ENCODE assay signal across 8 cellular contexts in genomic region chr7:99499713-99500636, GRCh38. TPM values are rescaled to one million over a fixed set of nuclear protein-coding genes. Genes with fewer than 3 reads are reported as not detected.
DNase-seq lines count a peak whose midpoint lies in the region; TF ChIP-seq lines count a peak whose summit lies in the region.

Gene ZNF394, minus strand, starts transcription at chr7:99500281. Its CDS starts 188 bp downstream, at chr7:99500093.

- no peaks in the 10 kb centered on the region for H3K9me3 Mint-ChIP-seq in activated naive CD8-positive, alpha-beta T cell (ENCODE audit: low read depth)

- peaks cover 26% of the 10 kb centered on the region for H3K4me1 ChIP-seq in suprapubic skin

- no peak for TF ChIP-seq EP300 in suprapubic skin (IDR thresholded peaks at IDR 0.05)

- peak; percentile 85 for DNase-seq in GDM1 (lab: John Stamatoyannopoulos, UW)
- peak; percentile 86 for DNase-seq in HEK293T (ENCODE audit: extremely low spot score)
- DNase-seq in NCI-H1092 (lab: John Stamatoyannopoulos, UW), result peak; percentile 94
- peak; percentile 85 for DNase-seq in SKM-1 treated with dmso at 0.1 percent for 144 hours (lab: John Stamatoyannopoulos, UW; ENCODE audit: unreplicated experiment)
- DNase-seq in glomerular visceral epithelial cell (ENCODE audit: extremely low spot score), result peak; percentile 86
- DNase-seq in occipital lobe (lab: John Stamatoyannopoulos, UW), result peak; percentile 91
- peak; percentile 95 to 96 for DNase-seq in suprapubic skin (ENCODE audit: low spot score in 2 of 2)

- peaks cover 8% of the 10 kb centered on the region for H3K36me3 Mint-ChIP-seq in activated naive CD8-positive, alpha-beta T cell

- H3K4me1 Mint-ChIP-seq in activated naive CD8-positive, alpha-beta T cell (ENCODE audit: low read depth), result peaks cover 27% of the 10 kb centered on the region

- H3K27me3 Mint-ChIP-seq in activated naive CD8-positive, alpha-beta T cell, result no peaks in the 10 kb centered on the region

- H3K4me3 Mint-ChIP-seq in activated naive CD8-positive, alpha-beta T cell, result peak within 1 kb of the TSS; percentile 99

- TF ChIP-seq CTCF in suprapubic skin (IDR thresholded peaks at IDR 0.05), result no peak

- H3K9me3 ChIP-seq in suprapubic skin, result peaks cover 2% of the 10 kb centered on the region

- POLR2A ChIA-PET in HEK293T (lab: Yijun Ruan, JAX), result interaction anchor here (0.6 to 2.0 kb wide), 15 partner anchors 9 to 602 kb away, joined by 3 to 12 read pairs (median 5); partner anchors contain the start of genes CPSF4, FAM200A, PTCD1 and ZNF655

- H3K27ac ChIP-seq in suprapubic skin, result peak within 1 kb of the TSS; percentile 98

- H3K36me3 ChIP-seq in suprapubic skin, result peaks cover 19% of the 10 kb centered on the region

- TF ChIP-seq POLR2A in suprapubic skin (IDR thresholded peaks at IDR 0.05), result peak; percentile 74 to 76

- no peaks in the 10 kb centered on the region for H3K27me3 ChIP-seq in suprapubic skin

- peak within 1 kb of the TSS; percentile 99 for H3K27ac Mint-ChIP-seq in activated naive CD8-positive, alpha-beta T cell

- CTCF ChIA-PET in HEK293T (lab: Yijun Ruan, JAX), result no interaction called here

- under 1% methylated on average over 46 of the region's 69 CpGs for WGBS in suprapubic skin

- H3K4me3 ChIP-seq in suprapubic skin, result peak within 1 kb of the TSS; percentile 94

TF ChIP-seq in HEK293T, 16 proteins besides CTCF, POLR2A, EP300 and RAD21:
- TF ChIP-seq TARDBP (IDR thresholded peaks at IDR 0.05) (no peak), ELF4 (IDR thresholded peaks at IDR 0.05) (peak; percentile 63), L3MBTL2 (conservative IDR thresholded peaks at IDR 0.05) (peak; percentile 60; the same call in 1 of the 2 replicates), CTBP1 (IDR thresholded peaks at IDR 0.05; ENCODE audit: borderline replicate concordance) (0 out of 2 replicates have a peak, but pooled peaks have one; percentile 37)

RNA-seq across cellular contexts. Expression of gene ZNF394, which starts in this region (rescaled TPM):
- 36.3 TPM for total RNA-seq in occipital lobe
- total RNA-seq in suprapubic skin, result 10 to 100 TPM; 39.4 to 63.2 (median 53.9) TPM

Comparison
In these comparisons a context has a peak if more than half of its experiments do, and no peak if none do; other contexts are left out.
1. Peak in every context shown above with its lines: DNase-seq, H3K4me3 ChIP-seq and H3K27ac ChIP-seq.